In genomic region chr3:10334042-10334441, GRCh38 we compare ENCODE assay signal across 20 cellular contexts. TPM values are rescaled to one million over a fixed set of nuclear protein-coding genes. Genes with fewer than 3 reads are reported as not detected.
"Had no signal": no experiment of that assay in that cellular context is flagged by ENCODE, and none has a peak within 500 bp of the region (broad histone marks: within the 10 kb centered on the region; RNA-seq: fewer than 3 reads in every experiment).

No MANE protein-coding gene starts in this region.

- ATAC-seq: activated CD4-positive, alpha-beta T cell treated with anti-CD3 and anti-CD28 coated beads for 36 hours; activated CD8-positive, alpha-beta memory T cell treated with anti-CD3 and anti-CD28 coated beads, Interleukin-2, amount 10 ng/mL, durations not matched to agents 7 days and 5 days; left ventricle myocardium superior had no signal

- H3K36me3 ChIP-seq: adrenal gland, cardiac muscle cell, sigmoid colon, stomach, upper lobe of left lung had no signal

- FAIRE-seq: islet of Langerhans had no signal

- DNase-seq: activated CD4-positive, alpha-beta memory T cell treated with anti-CD3 and anti-CD28 coated beads for 36 hours; activated CD4-positive, alpha-beta T cell treated with anti-CD3 and anti-CD28 coated beads for 36 hours; activated CD8-positive, alpha-beta memory T cell treated with anti-CD3 and anti-CD28 coated beads, Interleukin-2, amount 10 ng/mL, durations not matched to agents 7 days and 5 days; activated effector memory CD4-positive, alpha-beta T cell treated with Interleukin-2 at 50 U/mL for 16 hours; activated naive CD4-positive, alpha-beta T cell treated with anti-CD3 and anti-CD28 coated beads, Interleukin-2, amount 50 U/mL, for 16 hours; activated T-cell treated with anti-CD3 and anti-CD28 coated beads, Interleukin-2, amount 50 U/mL, for 24 hours; adrenal gland; effector memory CD4-positive, alpha-beta T cell; foreskin melanocyte; left ventricle myocardium superior; sigmoid colon; stimulated activated CD4-positive, alpha-beta T cell treated with anti-CD3 and anti-CD28 coated beads, Interleukin-12 subunit alpha, Interleukin-12 subunit beta, amount 100 ng/mL, for 4 hours; stimulated activated CD4-positive, alpha-beta T cell treated with anti-CD3 and anti-CD28 coated beads, Interleukin-2, amount 100 ng/mL, for 24 hours; stomach; testis had no signal

- H3K27ac Mint-ChIP-seq: activated CD4-positive, alpha-beta memory T cell treated with anti-CD3 and anti-CD28 coated beads for 36 hours; activated CD4-positive, alpha-beta T cell treated with anti-CD3 and anti-CD28 coated beads for 36 hours; activated CD8-positive, alpha-beta memory T cell treated with anti-CD3 and anti-CD28 coated beads, Interleukin-2, amount 10 ng/mL, durations not matched to agents 7 days and 5 days; activated T-cell treated with anti-CD3 and anti-CD28 coated beads, Interleukin-2, amount 50 U/mL, for 24 hours had no signal

- H3K4me1 ChIP-seq: adrenal gland, sigmoid colon, stomach, testis had no signal

- H3K27me3 ChIP-seq: adrenal gland, testis, upper lobe of left lung had no signal

- H3K4me3 ChIP-seq: adrenal gland, cardiac muscle cell, coronary artery, sigmoid colon, stomach, testis, upper lobe of left lung had no signal

- H3K27ac ChIP-seq: adrenal gland, cardiac muscle cell, coronary artery, sigmoid colon, stomach, testis, upper lobe of left lung had no signal

- H3K9me3 Mint-ChIP-seq: activated CD4-positive, alpha-beta memory T cell treated with anti-CD3 and anti-CD28 coated beads for 36 hours; activated T-cell treated with anti-CD3 and anti-CD28 coated beads, Interleukin-2, amount 50 U/mL, for 24 hours had no signal

- H3K36me3 Mint-ChIP-seq: activated CD4-positive, alpha-beta memory T cell treated with anti-CD3 and anti-CD28 coated beads for 36 hours; activated CD8-positive, alpha-beta memory T cell treated with anti-CD3 and anti-CD28 coated beads, Interleukin-2, amount 10 ng/mL, durations not matched to agents 7 days and 5 days had no signal

- H3K4me3 Mint-ChIP-seq: activated CD4-positive, alpha-beta memory T cell treated with anti-CD3 and anti-CD28 coated beads for 36 hours; activated CD4-positive, alpha-beta T cell treated with anti-CD3 and anti-CD28 coated beads for 36 hours; activated CD8-positive, alpha-beta memory T cell treated with anti-CD3 and anti-CD28 coated beads, Interleukin-2, amount 10 ng/mL, durations not matched to agents 7 days and 5 days; activated T-cell treated with anti-CD3 and anti-CD28 coated beads, Interleukin-2, amount 50 U/mL, for 24 hours had no signal

- H3K4me1 Mint-ChIP-seq: activated CD4-positive, alpha-beta T cell treated with anti-CD3 and anti-CD28 coated beads for 36 hours had no signal

- H3K9me3 ChIP-seq: adrenal gland, sigmoid colon, stomach, testis, upper lobe of left lung had no signal

RNA-seq across cellular contexts. Expression of gene GHRL, which starts 41.3 kb away (rescaled TPM):
- total RNA-seq: fibroblast of lung, left ventricle myocardium superior had no signal
